Comparison of ENCODE assay signal across 9 cellular contexts in genomic region chr13:51557875-51558604, GRCh38. TPM values are rescaled to one million over a fixed set of nuclear protein-coding genes. Genes with fewer than 3 reads are reported as not detected.
A peak's percentile ranks its signal among the peaks of the same experiment; 100 is the strongest.
DNase-seq lines count a peak whose midpoint lies in the region; ATAC-seq, FAIRE-seq and TF ChIP-seq lines count a peak whose summit lies in the region.
"Had no signal": no experiment of that assay in that cellular context is flagged by ENCODE, and none has a peak within 500 bp of the region (broad histone marks: within the 10 kb centered on the region; RNA-seq: fewer than 3 reads in every experiment).

No MANE protein-coding gene starts in this region.

- FAIRE-seq in D721Med (lab: Jason Lieb, UNC), result no peak

- intact Hi-C loops in Calu3 (cut with micrococcal nuclease; ENCODE audit: unreplicated experiment), result no loop called here

- H3K27me3 Mint-ChIP-seq in Calu3 (ENCODE audit: unreplicated experiment), result no peaks in the 10 kb centered on the region
- H3K27me3 Mint-ChIP-seq in T-helper 2 cell treated with Interferon-gamma antibody and Interleukin-4, amounts not matched to agents 5 μg/mL and 100 μg/mL, for 36 hours (ENCODE audit: low read depth), result peaks cover 8% of the 10 kb centered on the region

- H3K27ac Mint-ChIP-seq in Calu3 (ENCODE audit: unreplicated experiment), result peak overlapping the region; percentile 72
- no peak overlapping the region for H3K27ac Mint-ChIP-seq in T-helper 2 cell treated with Interferon-gamma antibody and Interleukin-4, amounts not matched to agents 5 μg/mL and 100 μg/mL, for 36 hours
- H3K27ac Mint-ChIP-seq: activated CD8-positive, alpha-beta T cell treated with anti-CD3 and anti-CD28 coated beads for 36 hours had no signal

- DNase-seq in Calu3 (no peak), MV-4-11 (lab: John Stamatoyannopoulos, UW) (peak; percentile 64), epithelial cell of prostate (ENCODE audit: low read depth, low spot score) (peak; percentile 64), occipital lobe (lab: John Stamatoyannopoulos, UW) (peak; percentile 9), D721Med (ENCODE audit: insufficient read length, low spot score) (no peak), H4 (ENCODE audit: low spot score) (no peak)
- DNase-seq in T-helper 2 cell treated with Interferon-gamma antibody and Interleukin-4, amounts not matched to agents 5 μg/mL and 100 μg/mL, for 36 hours (ENCODE audit: low spot score), result no peak
- DNase-seq: activated CD8-positive, alpha-beta T cell treated with anti-CD3 and anti-CD28 coated beads for 36 hours had no signal

- H3K4me1 Mint-ChIP-seq in Calu3 (ENCODE audit: low read depth, unreplicated experiment), result peaks cover 18% of the 10 kb centered on the region
- H3K4me1 Mint-ChIP-seq in T-helper 2 cell treated with Interferon-gamma antibody and Interleukin-4, amounts not matched to agents 5 μg/mL and 100 μg/mL, for 36 hours (ENCODE audit: low read depth), result peaks cover 24% of the 10 kb centered on the region

- peak overlapping the region; percentile 22 for H3K4me3 Mint-ChIP-seq in Calu3 (ENCODE audit: low read depth, unreplicated experiment)
- H3K4me3 Mint-ChIP-seq in T-helper 2 cell treated with Interferon-gamma antibody and Interleukin-4, amounts not matched to agents 5 μg/mL and 100 μg/mL, for 36 hours, result no peak overlapping the region
- H3K4me3 Mint-ChIP-seq: activated CD8-positive, alpha-beta T cell treated with anti-CD3 and anti-CD28 coated beads for 36 hours had no signal

- CTCF ChIA-PET in Calu3 (lab: Charles Lee), result interaction anchor here (1.3 kb wide), 1 partner anchor 16 kb away, joined by 3 read pairs; no protein-coding TSS in a partner anchor

- peaks cover 5% of the 10 kb centered on the region for H3K36me3 Mint-ChIP-seq in Calu3 (ENCODE audit: insufficient read depth, unreplicated experiment)
- H3K36me3 Mint-ChIP-seq in T-helper 2 cell treated with Interferon-gamma antibody and Interleukin-4, amounts not matched to agents 5 μg/mL and 100 μg/mL, for 36 hours (ENCODE audit: low read depth), result no peaks in the 10 kb centered on the region

- no peak for ATAC-seq in HG02623 (IDR thresholded peaks at IDR 0.05; ENCODE audit: unreplicated experiment)
- ATAC-seq: activated CD8-positive, alpha-beta T cell treated with anti-CD3 and anti-CD28 coated beads for 36 hours had no signal

- TF ChIP-seq CTCF in Calu3 (IDR thresholded peaks at IDR 0.05; ENCODE audit: unreplicated experiment) (no peak), D721Med (IDR thresholded peaks at IDR 0.05; ENCODE audit: insufficient read depth, missing control alignments) (no peak)

- H3K27ac ChIP-seq in epithelial cell of prostate, result peak overlapping the region; percentile 92

- peaks cover 3% of the 10 kb centered on the region for H3K9me3 Mint-ChIP-seq in Calu3 (ENCODE audit: low read depth, unreplicated experiment)
- H3K9me3 Mint-ChIP-seq in T-helper 2 cell treated with Interferon-gamma antibody and Interleukin-4, amounts not matched to agents 5 μg/mL and 100 μg/mL, for 36 hours, result peaks cover 3% of the 10 kb centered on the region
- H3K9me3 Mint-ChIP-seq: activated CD8-positive, alpha-beta T cell treated with anti-CD3 and anti-CD28 coated beads for 36 hours had no signal

- no TSS peak for BruUV-seq in Calu3 (replicated peaks; lab: Mats Ljungman, UMichigan)

RNA-seq across cellular contexts. Expression of gene WDFY2, which starts 26.2 kb away (rescaled TPM):
- total RNA-seq in Calu3 (2022) (5.9 and 6.3 TPM in 2 replicates), occipital lobe (8.4 TPM)
- total RNA-seq in H4 (2014; rRNA removed; shearing (Covaris generic)), result 0.68 and 1.3 TPM in 2 replicates

Comparison
In these comparisons a context has a peak if more than half of its experiments do, and no peak if none do; other contexts are left out.
1. DNase-seq: peak in MV-4-11 (single experiment), epithelial cell of prostate (single experiment) and occipital lobe (single experiment); none in Calu3 (single experiment), D721Med (single experiment), H4 (single experiment) and T-helper 2 cell treated with Interferon-gamma antibody and Interleukin-4, amounts not matched to agents 5 μg/mL and 100 μg/mL, for 36 hours (single experiment).